Comparison of ENCODE assay signal across 1 cellular context in genomic region chr2:237691908-237692600, GRCh38.
TF ChIP-seq lines count a peak whose summit lies in the region.

No MANE protein-coding gene starts in this region.

TF ChIP-seq in HepG2, 621 proteins besides CTCF, POLR2A, EP300 and RAD21 (continued from another document and continues in another):
- TF ChIP-seq ZBTB2 (CRISPR knock-in tag; IDR thresholded peaks at IDR 0.05; ENCODE audit: low read depth) (peak; percentile 81), ZNF549 (CRISPR knock-in tag; IDR thresholded peaks at IDR 0.05) (no peak), ARID4A (CRISPR knock-in tag; IDR thresholded peaks at IDR 0.05; ENCODE audit: borderline replicate concordance) (peak; percentile 74; the same call in 1 of the 2 replicates), ZFP91 (CRISPR knock-in tag; IDR thresholded peaks at IDR 0.05; ENCODE audit: borderline replicate concordance) (no peak; the same call in 1 of the 2 replicates), NR2C2 (CRISPR knock-in tag; IDR thresholded peaks at IDR 0.05; ENCODE audit: borderline replicate concordance) (no peak), ZNF331 (CRISPR knock-in tag; IDR thresholded peaks at IDR 0.05) (peak; percentile 14), NFE2 (CRISPR knock-in tag; IDR thresholded peaks at IDR 0.05) (no peak), HOXD1 (CRISPR knock-in tag; IDR thresholded peaks at IDR 0.05) (peak; percentile 16; the same call in 1 of the 2 replicates), ZSCAN9 (CRISPR knock-in tag; IDR thresholded peaks at IDR 0.05; ENCODE audit: borderline replicate concordance) (0 out of 2 replicates have a peak, but pooled peaks have one; percentile 20), ZNF460 (CRISPR knock-in tag; IDR thresholded peaks at IDR 0.05; ENCODE audit: borderline replicate concordance) (no peak), ZNF142 (CRISPR knock-in tag; IDR thresholded peaks at IDR 0.05) (0 out of 2 replicates have a peak, but pooled peaks have one; percentile 32), MAF1 (CRISPR knock-in tag; IDR thresholded peaks at IDR 0.05; ENCODE audit: borderline replicate concordance) (no peak), ZNF629 (CRISPR knock-in tag; conservative IDR thresholded peaks at IDR 0.05) (0 out of 2 replicates have a peak, but pooled peaks have one; percentile 10), CCAR2 (optimal IDR thresholded peaks at IDR 0.05; ENCODE audit: low read depth, low read length) (no peak), POGK (CRISPR knock-in tag; conservative IDR thresholded peaks at IDR 0.05) (peak; percentile 66), ETV5 (CRISPR knock-in tag; IDR thresholded peaks at IDR 0.05; ENCODE audit: borderline replicate concordance) (peak; percentile 42; the same call in 1 of the 2 replicates), CREB3 (CRISPR knock-in tag; IDR thresholded peaks at IDR 0.05) (0 out of 2 replicates have a peak, but pooled peaks have one; percentile 58), ZNF7 (CRISPR knock-in tag; IDR thresholded peaks at IDR 0.05) (0 out of 2 replicates have a peak, but pooled peaks have one; percentile 4), ATF7 (IDR thresholded peaks at IDR 0.05) (no peak), ATF7 (CRISPR knock-in tag; IDR thresholded peaks at IDR 0.05) (0 out of 2 replicates have a peak, but pooled peaks have one; percentile 36), ZNF276 (CRISPR knock-in tag; IDR thresholded peaks at IDR 0.05; ENCODE audit: low read depth) (no peak), ZNF550 (CRISPR knock-in tag; IDR thresholded peaks at IDR 0.05; ENCODE audit: borderline replicate concordance) (no peak), SRY (CRISPR knock-in tag; IDR thresholded peaks at IDR 0.05) (no peak), ATF7-NPFF (CRISPR knock-in tag; IDR thresholded peaks at IDR 0.05; ENCODE audit: low read depth) (peak; percentile 21; the same call in 1 of the 2 replicates), MTA1 (CRISPR knock-in tag; IDR thresholded peaks at IDR 0.05; ENCODE audit: borderline replicate concordance) (peak; percentile 79), PCBP2 (optimal IDR thresholded peaks at IDR 0.05; ENCODE audit: low read depth, low read length, poor library complexity, severe bottlenecking) (no peak), MAZ (IDR thresholded peaks at IDR 0.05; ENCODE audit: borderline replicate concordance, low read depth, low read length) (no peak; the same call in 1 of the 2 replicates), MAZ (CRISPR knock-in tag; IDR thresholded peaks at IDR 0.05; ENCODE audit: low read depth) (peak; percentile 71), HOXA3 (CRISPR knock-in tag; IDR thresholded peaks at IDR 0.05) (peak; percentile 61; the same call in 1 of the 2 replicates), ZNF556 (CRISPR knock-in tag; IDR thresholded peaks at IDR 0.05; ENCODE audit: borderline replicate concordance) (0 out of 2 replicates have a peak, but pooled peaks have one; percentile 94), ARID2 (CRISPR knock-in tag; IDR thresholded peaks at IDR 0.05; ENCODE audit: borderline replicate concordance) (no peak), ZBTB14 (CRISPR knock-in tag; IDR thresholded peaks at IDR 0.05) (peak; percentile 49; the same call in 1 of the 2 replicates), CBX5 (CRISPR knock-in tag; IDR thresholded peaks at IDR 0.05; ENCODE audit: borderline replicate concordance) (no peak), REL (CRISPR knock-in tag; conservative IDR thresholded peaks at IDR 0.05) (peak; percentile 44; the same call in 1 of the 2 replicates), POGZ (CRISPR knock-in tag; IDR thresholded peaks at IDR 0.05) (peak; percentile 35; the same call in 1 of the 2 replicates), ZNF543 (CRISPR knock-in tag; IDR thresholded peaks at IDR 0.05) (peak; percentile 77; the same call in 1 of the 2 replicates), FOXP1 (IDR thresholded peaks at IDR 0.05) (no peak), FOXP1 (CRISPR knock-in tag; IDR thresholded peaks at IDR 0.05) (no peak), XRCC5 (optimal IDR thresholded peaks at IDR 0.05; ENCODE audit: low read length) (no peak), ETV6 (CRISPR knock-in tag; conservative IDR thresholded peaks at IDR 0.05) (peak; percentile 71; the same call in 1 of the 2 replicates), ZSCAN12 (CRISPR knock-in tag; IDR thresholded peaks at IDR 0.05) (0 out of 2 replicates have a peak, but pooled peaks have one; percentile 60), SPEN (CRISPR knock-in tag; IDR thresholded peaks at IDR 0.05; ENCODE audit: low read depth) (peak; percentile 36; the same call in 1 of the 2 replicates), JARID2 (CRISPR knock-in tag; IDR thresholded peaks at IDR 0.05; ENCODE audit: insufficient replicate concordance) (no peak)
